16 cellular contexts compared by ENCODE assay signal in the genomic region with DNA sequence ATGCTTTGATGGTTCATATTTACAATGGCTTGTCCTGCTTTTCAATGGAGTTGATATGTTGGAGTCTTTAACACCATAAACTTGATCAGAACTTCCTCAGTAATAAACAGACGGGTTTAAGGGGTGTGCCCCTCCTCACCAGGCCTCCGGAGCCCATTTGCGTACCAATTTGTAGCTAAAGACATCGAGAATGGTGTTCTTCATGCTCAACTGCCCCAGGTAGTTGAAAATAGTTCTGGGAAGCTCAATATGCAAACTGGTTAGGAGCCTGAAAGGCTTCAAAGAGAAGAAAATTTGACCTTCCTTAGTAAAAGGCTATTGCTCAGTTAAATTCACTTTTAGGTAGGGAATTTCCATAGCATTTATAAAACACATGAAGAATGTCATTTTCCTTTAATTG.
DNase-seq lines count a peak whose midpoint lies in the region; TF ChIP-seq lines count a peak whose summit lies in the region.
"Had no signal": no experiment of that assay in that cellular context is flagged by ENCODE, and none has a peak within 500 bp of the region (broad histone marks: within the 10 kb centered on the region; RNA-seq: fewer than 3 reads in every experiment).

No MANE protein-coding gene starts in this region.

- H3K4me1 ChIP-seq in endodermal cell (ENCODE audit: control insufficient read depth, insufficient read depth, low read length): no peaks in the 10 kb centered on the region
- no peaks in the 10 kb centered on the region for H3K4me1 ChIP-seq in Peyer's patch
- H3K4me1 ChIP-seq: BLaER1, SJCRH30 had no signal

- no peak for TF ChIP-seq CTCF in endodermal cell (conservative IDR thresholded peaks at IDR 0.05)
- TF ChIP-seq CTCF in Peyer's patch (IDR thresholded peaks at IDR 0.05): no peak

- TF ChIP-seq POLR2A in Peyer's patch (IDR thresholded peaks at IDR 0.05): no peak

- no peaks in the 10 kb centered on the region for H3K36me3 Mint-ChIP-seq in endodermal cell (ENCODE audit: low read depth)

- H3K9me3 Mint-ChIP-seq in endodermal cell: no peaks in the 10 kb centered on the region
- H3K9me3 Mint-ChIP-seq: T-helper 2 cell treated with Interferon-gamma antibody and Interleukin-4, amounts not matched to agents 5 μg/mL and 100 μg/mL, for 36 hours had no signal

- peaks cover 26% of the 10 kb centered on the region for H3K4me1 Mint-ChIP-seq in endodermal cell

- DNase-seq in NCI-H82 (lab: John Stamatoyannopoulos, UW) (peak; percentile 49), NCI-H82 treated with DMSO at 0.1 percent for 48 hours (lab: John Stamatoyannopoulos, UW; ENCODE audit: unreplicated experiment) (no peak), NCI-H1048 (lab: John Stamatoyannopoulos, UW) (peak; percentile 73), endodermal cell (no peak), caudate nucleus (lab: John Stamatoyannopoulos, UW) (no peak), Peyer's patch (no peak), NCI-H2081 (lab: John Stamatoyannopoulos, UW) (no peak), NCI-H187 treated with DMSO at 0.1 percent for 48 hours (lab: John Stamatoyannopoulos, UW) (no peak)
- DNase-seq: NCI-H1417, NCI-H2029 treated with DMSO at 0.1 percent for 48 hours, NCI-H2227 treated with DMSO at 0.1 percent for 48 hours, NCI-H69, SJCRH30 had no signal

- H3K9ac ChIP-seq in endodermal cell (ENCODE audit: extremely low read depth, low read length, poor library complexity, severe bottlenecking): no peak overlapping the region
- H3K9ac ChIP-seq: BLaER1 had no signal

- H3K9me3 ChIP-seq in endodermal cell (ENCODE audit: control insufficient read depth, low read length): no peaks in the 10 kb centered on the region
- no peaks in the 10 kb centered on the region for H3K9me3 ChIP-seq in Peyer's patch
- H3K9me3 ChIP-seq: BLaER1, SJCRH30 had no signal

- H3K27me3 Mint-ChIP-seq in endodermal cell (ENCODE audit: insufficient read depth): peaks cover 8% of the 10 kb centered on the region

- H3K4me3 Mint-ChIP-seq in endodermal cell: no peak overlapping the region
- H3K4me3 Mint-ChIP-seq: T-helper 2 cell treated with Interferon-gamma antibody and Interleukin-4, amounts not matched to agents 5 μg/mL and 100 μg/mL, for 36 hours had no signal

- WGBS in endodermal cell (ENCODE audit: insufficient coverage in 1 of 2, insufficient read length in 1 of 2), 2 experiments: 71 to 81% methylated on average over 3 to 4 of the region's 4 CpGs

- peak overlapping the region; percentile 64 for H3K27ac Mint-ChIP-seq in endodermal cell
- H3K27ac Mint-ChIP-seq: T-helper 2 cell treated with Interferon-gamma antibody and Interleukin-4, amounts not matched to agents 5 μg/mL and 100 μg/mL, for 36 hours had no signal

- H3K27me3 ChIP-seq in endodermal cell (ENCODE audit: control insufficient read depth, insufficient read depth, low read length, poor library complexity, severe bottlenecking) (no peaks in the 10 kb centered on the region), Peyer's patch (no peaks in the 10 kb centered on the region)
- H3K27me3 ChIP-seq: BLaER1 had no signal

- no peak overlapping the region for H3K27ac ChIP-seq in endodermal cell (ENCODE audit: low read depth, low read length)
- H3K27ac ChIP-seq in caudate nucleus (ENCODE audit: low read depth, low read length): no peak overlapping the region
- no peak overlapping the region for H3K27ac ChIP-seq in Peyer's patch
- H3K27ac ChIP-seq: 22Rv1, BLaER1, SJCRH30 had no signal

- H3K36me3 ChIP-seq in endodermal cell (ENCODE audit: control insufficient read depth, insufficient read depth, low read length): no peaks in the 10 kb centered on the region
- H3K36me3 ChIP-seq in Peyer's patch: no peaks in the 10 kb centered on the region
- H3K36me3 ChIP-seq: BLaER1, SJCRH30 had no signal

- H3K4me3 ChIP-seq in endodermal cell (ENCODE audit: low read length) (no peak overlapping the region), Peyer's patch (no peak overlapping the region)
- H3K4me3 ChIP-seq: BLaER1, SJCRH30 had no signal

Comparison
In these comparisons a context has a peak if more than half of its experiments do, and no peak if none do; other contexts are left out.
1. DNase-seq: peak in NCI-H82 (single experiment) and NCI-H1048 (single experiment); none in NCI-H82 treated with DMSO at 0.1 percent for 48 hours (single experiment), endodermal cell (single experiment), caudate nucleus (0 of 61), Peyer's patch (0 of 3), NCI-H2081 (0 of 2) and NCI-H187 treated with DMSO at 0.1 percent for 48 hours (single experiment).